In genomic region chr10:61750943-61751471, GRCh38 we compare ENCODE assay signal across 1 cellular context.
A peak's percentile ranks its signal among the peaks of the same experiment; 100 is the strongest.
TF ChIP-seq lines count a peak whose summit lies in the region.

No MANE protein-coding gene starts in this region.

TF ChIP-seq in K562, 482 proteins besides CTCF, POLR2A, EP300 and RAD21 (continued from another document and continues in another):
- no peak for TF ChIP-seq ARID4B (CRISPR knock-in tag; IDR thresholded peaks at IDR 0.05)
- no peak for TF ChIP-seq GTF3C2 (IDR thresholded peaks at IDR 0.05; ENCODE audit: borderline replicate concordance, extremely low read depth, insufficient read length)
- TF ChIP-seq CREBBP (IDR thresholded peaks at IDR 0.05; ENCODE audit: low read depth, low read length): no peak
- no peak for TF ChIP-seq ZNF586 (CRISPR knock-in tag; conservative IDR thresholded peaks at IDR 0.05)
- peak in 2 of 3 experiments; percentile 35 to 58 for TF ChIP-seq YY1 (IDR thresholded peaks at IDR 0.05; ENCODE audit: borderline replicate concordance in 1 of 3, control insufficient read depth in 1 of 3, extremely low read depth in 1 of 3, insufficient read depth in 3 of 3, insufficient read length in 1 of 3, insufficient replicate concordance in 2 of 3, low read depth in 1 of 3, low read length in 2 of 3)
- 0 out of 4 replicates have a peak, but pooled peaks of 1 of the 2 experiments have one; percentile 63 for TF ChIP-seq KDM4B (IDR thresholded peaks at IDR 0.05; ENCODE audit: borderline replicate concordance in 2 of 2, low read depth in 1 of 2)
- no peak for TF ChIP-seq LARP7 (IDR thresholded peaks at IDR 0.05)
- peak; percentile 71 for TF ChIP-seq BRD9 (IDR thresholded peaks at IDR 0.05; ENCODE audit: low read depth, partially characterized antibody)
- no peak for TF ChIP-seq RFX1 (IDR thresholded peaks at IDR 0.05)
- peak; percentile 50; the same call in 1 of the 2 replicates for TF ChIP-seq ATF7 (IDR thresholded peaks at IDR 0.05)
- TF ChIP-seq CGGBP1 (CRISPR knock-in tag; IDR thresholded peaks at IDR 0.05): no peak
- TF ChIP-seq ZNF395 (CRISPR knock-in tag; IDR thresholded peaks at IDR 0.05): peak; percentile 75; the same call in 1 of the 2 replicates
- no peak for TF ChIP-seq ZNF398 (CRISPR knock-in tag; IDR thresholded peaks at IDR 0.05)
- TF ChIP-seq ATF3 (IDR thresholded peaks at IDR 0.05): no peak
- TF ChIP-seq ATF3 (CRISPR knock-in tag; conservative IDR thresholded peaks at IDR 0.05): peak; percentile 15; the same call in 1 of the 2 replicates
- no peak; the same call in 1 of the 2 replicates for TF ChIP-seq SMARCA4 (IDR thresholded peaks at IDR 0.05)
- no peak for TF ChIP-seq CBX8 (IDR thresholded peaks at IDR 0.05; ENCODE audit: borderline replicate concordance, extremely low read depth, low read depth, low read length, poor library complexity, severe bottlenecking)
- peak; percentile 87 for TF ChIP-seq CC2D1A (IDR thresholded peaks at IDR 0.05)
- TF ChIP-seq ELF1 (tag; IDR thresholded peaks at IDR 0.05): no peak
- TF ChIP-seq ZNF589 (CRISPR knock-in tag; IDR thresholded peaks at IDR 0.05; ENCODE audit: low read depth): peak; percentile 87; the same call in 1 of the 2 replicates
- TF ChIP-seq PPARD (CRISPR knock-in tag; IDR thresholded peaks at IDR 0.05): no peak
- TF ChIP-seq RNF2 (IDR thresholded peaks at IDR 0.05): no peak
- no peak for TF ChIP-seq ZNF121 (CRISPR knock-in tag; conservative IDR thresholded peaks at IDR 0.05)
- TF ChIP-seq GTF2A2 (tag; IDR thresholded peaks at IDR 0.05): no peak
- TF ChIP-seq HDAC2 (IDR thresholded peaks at IDR 0.05): 0 out of 2 replicates have a peak, but pooled peaks have one; percentile 39
- no peak for TF ChIP-seq GABPB2 (CRISPR knock-in tag; conservative IDR thresholded peaks at IDR 0.05)
- no peak for TF ChIP-seq SRSF9 (IDR thresholded peaks at IDR 0.05; ENCODE audit: borderline replicate concordance, low read depth, low read length)
- TF ChIP-seq ZNF592 (IDR thresholded peaks at IDR 0.05): peak; percentile 6; the same call in 1 of the 2 replicates
- no peak for TF ChIP-seq DIDO1 (tag; IDR thresholded peaks at IDR 0.05; ENCODE audit: low read depth)
- TF ChIP-seq ZNF449 (CRISPR knock-in tag; IDR thresholded peaks at IDR 0.05): no peak
- TF ChIP-seq HMG20A (CRISPR knock-in tag; conservative IDR thresholded peaks at IDR 0.05): no peak
- no peak for TF ChIP-seq OTX1 (CRISPR knock-in tag; IDR thresholded peaks at IDR 0.05)
- TF ChIP-seq DACH1 (IDR thresholded peaks at IDR 0.05; ENCODE audit: partially characterized antibody): no peak
- peak; percentile 41; the same call in 1 of the 2 replicates for TF ChIP-seq CBFA2T3 (IDR thresholded peaks at IDR 0.05)
- TF ChIP-seq NELFE (IDR thresholded peaks at IDR 0.05; ENCODE audit: insufficient read depth, insufficient read length): no peak
- no peak for TF ChIP-seq IRF1 (CRISPR knock-in tag; IDR thresholded peaks at IDR 0.05; ENCODE audit: borderline replicate concordance)
- peak; percentile 76; the same call in 1 of the 2 replicates for TF ChIP-seq ARID2 (IDR thresholded peaks at IDR 0.05)
- no peak for TF ChIP-seq ZNF551 (CRISPR knock-in tag; IDR thresholded peaks at IDR 0.05)
- no peak for TF ChIP-seq ZNF717 (CRISPR knock-in tag; IDR thresholded peaks at IDR 0.05)
- TF ChIP-seq SIX5 (IDR thresholded peaks at IDR 0.05; ENCODE audit: borderline replicate concordance in 1 of 2, insufficient read depth in 1 of 2, low read depth in 1 of 2, low read length in 2 of 2): no peak
- TF ChIP-seq L3MBTL2 (IDR thresholded peaks at IDR 0.05): peak; percentile 39; the same call in 1 of the 2 replicates
- no peak for TF ChIP-seq ZNF347 (CRISPR knock-in tag; IDR thresholded peaks at IDR 0.05; ENCODE audit: low read depth)
- TF ChIP-seq RUNX1 (IDR thresholded peaks at IDR 0.05; ENCODE audit: low read depth): no peak
- TF ChIP-seq NR4A1 (CRISPR knock-in tag; IDR thresholded peaks at IDR 0.05): no peak
- no peak for TF ChIP-seq NR4A1 (tag; IDR thresholded peaks at IDR 0.05)
- peak; percentile 99 for TF ChIP-seq ZNF384 (IDR thresholded peaks at IDR 0.05; ENCODE audit: low read depth, low read length)
- TF ChIP-seq CBFB (CRISPR knock-in tag; IDR thresholded peaks at IDR 0.05): no peak
- no peak for TF ChIP-seq PCBP1 (IDR thresholded peaks at IDR 0.05; ENCODE audit: low read depth, low read length, poor library complexity, severe bottlenecking)
- no peak for TF ChIP-seq PTBP1 (IDR thresholded peaks at IDR 0.05; ENCODE audit: low read depth, low read length)
